In the genomic region with DNA sequence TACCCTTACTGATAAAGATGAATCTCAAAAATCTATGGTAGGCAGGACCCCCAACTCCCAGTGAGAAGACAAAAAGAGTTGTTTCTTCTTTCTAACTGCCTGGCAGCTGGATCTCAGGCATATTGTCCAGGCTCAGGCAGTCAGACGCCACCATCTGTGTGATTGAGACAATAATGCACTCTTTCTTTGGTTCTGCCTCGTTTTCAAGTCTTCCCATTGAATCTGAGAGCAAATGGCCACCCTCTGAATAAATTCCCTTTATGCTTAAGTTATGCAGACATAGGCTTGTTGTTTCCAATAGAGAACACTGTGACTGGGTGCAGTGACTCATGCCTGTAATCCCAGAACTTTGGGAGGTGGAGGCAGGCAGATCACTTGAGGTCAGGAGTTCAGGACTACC, we compare ENCODE assay signal across 23 cellular contexts. TPM values are rescaled to one million over a fixed set of nuclear protein-coding genes. Genes with fewer than 3 reads are reported as not detected.
DNase-seq lines count a peak whose midpoint lies in the region; TF ChIP-seq lines count a peak whose summit lies in the region.
"Had no signal": no experiment of that assay in that cellular context is flagged by ENCODE, and none has a peak within 500 bp of the region (broad histone marks: within the 10 kb centered on the region; RNA-seq: fewer than 3 reads in every experiment).

No MANE protein-coding gene starts in this region.

- no peak for DNase-seq in activated naive CD4-positive, alpha-beta T cell treated with anti-CD3 and anti-CD28 coated beads, Interleukin-2, amount 10 ng/mL, durations not matched to agents 7 days and 5 days
- DNase-seq in activated naive CD4-positive, alpha-beta T cell treated with anti-CD3 and anti-CD28 coated beads, Interleukin-2, amount 50 U/mL, for 16 hours, result no peak
- DNase-seq in activated naive CD8-positive, alpha-beta T cell treated with anti-CD3 and anti-CD28 coated beads for 36 hours, result no peak
- DNase-seq in immature natural killer cell (no peak), superior temporal gyrus (ENCODE audit: extremely low spot score) (peak; percentile 82), SKM-1 (lab: John Stamatoyannopoulos, UW; ENCODE audit: unreplicated experiment) (no peak), BE2C (no peak), G401 (ENCODE audit: low spot score) (no peak)
- DNase-seq: ACHN; activated CD4-positive, alpha-beta T cell treated with anti-CD3 and anti-CD28 coated beads for 4 hours; activated T-cell treated with anti-CD3 and anti-CD28 coated beads, Interleukin-2, amount 50 U/mL, for 4 hours; brain microvascular endothelial cell; CD4-positive, alpha-beta T cell; cortex of kidney; foreskin keratinocyte; HFFc6; KG1; left ventricle myocardium inferior; mucosa of descending colon; NCI-H1048; NCI-H2029 treated with DMSO at 0.1 percent for 48 hours; NCI-H510A; stimulated activated naive B cell treated with anti-CD40 and anti-IgM and Interleukin-4, amounts not matched to agents 10 μg/mL and 1 μg/mL and 100 μg/mL, for 72 hours had no signal

- CTCF ChIA-PET in activated naive CD4-positive, alpha-beta T cell treated with anti-CD3 and anti-CD28 coated beads, Interleukin-2, amount 10 ng/mL, durations not matched to agents 7 days and 5 days (lab: Charles Lee), result interaction anchor here (0.7 to 1.3 kb wide), 2 partner anchors 62 to 109 kb away, joined by 3 to 4 read pairs; no protein-coding TSS in a partner anchor

- no peaks in the 10 kb centered on the region for H3K27me3 Mint-ChIP-seq in activated naive CD4-positive, alpha-beta T cell treated with anti-CD3 and anti-CD28 coated beads, Interleukin-2, amount 10 ng/mL, durations not matched to agents 7 days and 5 days
- no peaks in the 10 kb centered on the region for H3K27me3 Mint-ChIP-seq in activated naive CD8-positive, alpha-beta T cell treated with anti-CD3 and anti-CD28 coated beads for 36 hours
- peaks cover 0 to 2% (median 0%) of the 10 kb centered on the region in 3 donors for H3K27me3 Mint-ChIP-seq in immature natural killer cell (ENCODE audit: low read depth in 3 of 3)
- H3K27me3 Mint-ChIP-seq: CD4-positive, alpha-beta T cell had no signal

- no peaks in the 10 kb centered on the region for H3K9me3 ChIP-seq in BE2C
- H3K9me3 ChIP-seq: mucosa of descending colon had no signal

- no peaks in the 10 kb centered on the region for H3K9me3 Mint-ChIP-seq in activated naive CD4-positive, alpha-beta T cell treated with anti-CD3 and anti-CD28 coated beads, Interleukin-2, amount 10 ng/mL, durations not matched to agents 7 days and 5 days
- H3K9me3 Mint-ChIP-seq in activated naive CD8-positive, alpha-beta T cell treated with anti-CD3 and anti-CD28 coated beads for 36 hours, result peaks cover 3% of the 10 kb centered on the region
- H3K9me3 Mint-ChIP-seq in immature natural killer cell, result no peaks in the 10 kb centered on the region
- H3K9me3 Mint-ChIP-seq: activated T-cell treated with anti-CD3 and anti-CD28 coated beads, Interleukin-2, amount 50 U/mL, for 4 hours; CD4-positive, alpha-beta T cell had no signal

- H3K4me1 Mint-ChIP-seq in activated naive CD4-positive, alpha-beta T cell treated with anti-CD3 and anti-CD28 coated beads, Interleukin-2, amount 10 ng/mL, durations not matched to agents 7 days and 5 days, result peaks cover 26% of the 10 kb centered on the region
- H3K4me1 Mint-ChIP-seq in activated naive CD8-positive, alpha-beta T cell treated with anti-CD3 and anti-CD28 coated beads for 36 hours, result peaks cover 33% of the 10 kb centered on the region
- H3K4me1 Mint-ChIP-seq in immature natural killer cell, result peaks cover 70 to 80% of the 10 kb centered on the region in 2 donors

- no peak overlapping the region for H3K4me3 ChIP-seq in BE2C (ENCODE audit: low read depth, low read length)
- H3K4me3 ChIP-seq: left ventricle myocardium inferior, mucosa of descending colon had no signal

- H3K27ac Mint-ChIP-seq in activated naive CD4-positive, alpha-beta T cell treated with anti-CD3 and anti-CD28 coated beads, Interleukin-2, amount 10 ng/mL, durations not matched to agents 7 days and 5 days, result peak overlapping the region; percentile 15
- H3K27ac Mint-ChIP-seq in activated naive CD8-positive, alpha-beta T cell treated with anti-CD3 and anti-CD28 coated beads for 36 hours, result peak overlapping the region; percentile 75
- peak overlapping the region; percentile 82 to 92 (median 88) for H3K27ac Mint-ChIP-seq in immature natural killer cell
- H3K27ac Mint-ChIP-seq: HFFc6; stimulated activated naive B cell treated with anti-CD40 and anti-IgM and Interleukin-4, amounts not matched to agents 10 μg/mL and 1 μg/mL and 100 μg/mL, for 72 hours had no signal

- TF ChIP-seq CTCF in BE2C (IDR thresholded peaks at IDR 0.05; ENCODE audit: low read depth, low read length), result no peak

- no peak overlapping the region for H3K4me3 Mint-ChIP-seq in activated naive CD4-positive, alpha-beta T cell treated with anti-CD3 and anti-CD28 coated beads, Interleukin-2, amount 10 ng/mL, durations not matched to agents 7 days and 5 days
- no peak overlapping the region for H3K4me3 Mint-ChIP-seq in activated naive CD8-positive, alpha-beta T cell treated with anti-CD3 and anti-CD28 coated beads for 36 hours
- peak overlapping the region; percentile 19 to 66 (median 44) for H3K4me3 Mint-ChIP-seq in immature natural killer cell
- H3K4me3 Mint-ChIP-seq: HFFc6 had no signal

- no peaks in the 10 kb centered on the region for H3K36me3 Mint-ChIP-seq in activated naive CD4-positive, alpha-beta T cell treated with anti-CD3 and anti-CD28 coated beads, Interleukin-2, amount 10 ng/mL, durations not matched to agents 7 days and 5 days
- H3K36me3 Mint-ChIP-seq in activated naive CD8-positive, alpha-beta T cell treated with anti-CD3 and anti-CD28 coated beads for 36 hours, result no peaks in the 10 kb centered on the region
- H3K36me3 Mint-ChIP-seq in immature natural killer cell, result no peaks in the 10 kb centered on the region

- no peaks in the 10 kb centered on the region for H3K27me3 ChIP-seq in BE2C
- H3K27me3 ChIP-seq: brain microvascular endothelial cell had no signal

- H3K36me3 ChIP-seq in BE2C, result no peaks in the 10 kb centered on the region
- H3K36me3 ChIP-seq: brain microvascular endothelial cell, left ventricle myocardium inferior had no signal

- no peaks in the 10 kb centered on the region for H3K4me1 ChIP-seq in BE2C
- H3K4me1 ChIP-seq: foreskin keratinocyte, left ventricle myocardium inferior had no signal

- in situ Hi-C loops in G401 (cut with HindIII; ENCODE audit: low sequenced_read_pairs), result no loop called here

RNA-seq across cellular contexts. Expression of a gene that starts 15.3 kb away (rescaled TPM):
- not detected for total RNA-seq in activated naive CD8-positive, alpha-beta T cell treated with anti-CD3 and anti-CD28 coated beads for 36 hours
- under 1 TPM in 2 of 3 donors, not detected in 1; 0.20 TPM for polyA plus RNA-seq in immature natural killer cell
- polyA plus RNA-seq in BE2C (2012; ENCODE audit: insufficient read depth, insufficient read length, low read depth), result not detected
- 0.10 and 0.37 TPM in 2 replicates for total RNA-seq in G401 (2014; rRNA removed; shearing (Covaris generic))
- total RNA-seq: activated T-cell treated with anti-CD3 and anti-CD28 coated beads, Interleukin-2, amount 50 U/mL, for 4 hours; foreskin keratinocyte; HFFc6; left ventricle myocardium inferior had no signal
- polyA plus RNA-seq: foreskin keratinocyte had no signal

RNA-seq across cellular contexts. Expression of a gene that starts 30.5 kb away (rescaled TPM):
- total RNA-seq in activated naive CD8-positive, alpha-beta T cell treated with anti-CD3 and anti-CD28 coated beads for 36 hours, result not detected
- not detected for polyA plus RNA-seq in immature natural killer cell
- not detected for polyA plus RNA-seq in BE2C (2012; ENCODE audit: insufficient read depth, insufficient read length, low read depth)
- total RNA-seq in G401 (2014; rRNA removed; shearing (Covaris generic)), result 0.17 and 0.18 TPM in 2 replicates
- total RNA-seq: activated T-cell treated with anti-CD3 and anti-CD28 coated beads, Interleukin-2, amount 50 U/mL, for 4 hours; CD4-positive, alpha-beta T cell; foreskin keratinocyte; HFFc6; left ventricle myocardium inferior had no signal
- polyA plus RNA-seq: foreskin keratinocyte had no signal

RNA-seq across cellular contexts. Expression of a gene that starts 49.5 kb away (rescaled TPM):
- total RNA-seq in activated naive CD8-positive, alpha-beta T cell treated with anti-CD3 and anti-CD28 coated beads for 36 hours, result not detected
- not detected for polyA plus RNA-seq in immature natural killer cell
- 1.0 TPM for polyA plus RNA-seq in BE2C (2012; ENCODE audit: insufficient read depth, insufficient read length, low read depth)
- total RNA-seq in G401 (2014; rRNA removed; shearing (Covaris generic)), result 6.1 and 8.1 TPM in 2 replicates
- total RNA-seq: CD4-positive, alpha-beta T cell had no signal

Comparison
In these comparisons a context has a peak if more than half of its experiments do, and no peak if none do; other contexts are left out.
1. H3K27ac Mint-ChIP-seq: peak in every context shown above with its lines; median percentile 88 in immature natural killer cell; 75 in activated naive CD8-positive, alpha-beta T cell treated with anti-CD3 and anti-CD28 coated beads for 36 hours; 15 in activated naive CD4-positive, alpha-beta T cell treated with anti-CD3 and anti-CD28 coated beads, Interleukin-2, amount 10 ng/mL, durations not matched to agents 7 days and 5 days.
2. H3K4me3 Mint-ChIP-seq: peak in immature natural killer cell (5 of 5); none in activated naive CD4-positive, alpha-beta T cell treated with anti-CD3 and anti-CD28 coated beads, Interleukin-2, amount 10 ng/mL, durations not matched to agents 7 days and 5 days (single experiment) and activated naive CD8-positive, alpha-beta T cell treated with anti-CD3 and anti-CD28 coated beads for 36 hours (single experiment).